ENCODE assay signal across 9 cellular contexts in genomic region chr7:35725280-35725680, GRCh38. TPM values are rescaled to one million over a fixed set of nuclear protein-coding genes. Genes with fewer than 3 reads are reported as not detected.
A peak's percentile ranks its signal among the peaks of the same experiment; 100 is the strongest.
DNase-seq lines count a peak whose midpoint lies in the region; ATAC-seq and TF ChIP-seq lines count a peak whose summit lies in the region.
"Had no signal": no experiment of that assay in that cellular context is flagged by ENCODE, and none has a peak within 500 bp of the region (broad histone marks: within the 10 kb centered on the region; RNA-seq: fewer than 3 reads in every experiment).

No MANE protein-coding gene starts in this region.

- TF ChIP-seq CTCF in lower leg skin (IDR thresholded peaks at IDR 0.05), result no peak

- WGBS in lower leg skin, 2 donors, result 95% methylated on average over 10 of the region's 10 CpGs

- DNase-seq in activated CD8-positive, alpha-beta memory T cell treated with anti-CD3 and anti-CD28 coated beads for 1 hour (ENCODE audit: extremely low read depth in 1 of 2, low read depth in 1 of 2), result peak; percentile 24 to 31
- peak; percentile 8 for DNase-seq in stimulated activated CD4-positive, alpha-beta T cell treated with anti-CD3 and anti-CD28 coated beads, Interleukin-2, amount 100 ng/mL, for 4 hours (ENCODE audit: low read depth)
- DNase-seq in DMS79 (lab: John Stamatoyannopoulos, UW), result no peak
- no peak for DNase-seq in NCI-H524 (lab: John Stamatoyannopoulos, UW)
- no peak for DNase-seq in lower leg skin (ENCODE audit: low spot score in 2 of 2)
- DNase-seq in NCI-H2029 treated with DMSO at 0.1 percent for 48 hours (lab: John Stamatoyannopoulos, UW), result no peak

- ATAC-seq in GM19035 (IDR thresholded peaks at IDR 0.05; ENCODE audit: unreplicated experiment), result peak; percentile 54
- peak; percentile 51 for ATAC-seq in HG03097 (IDR thresholded peaks at IDR 0.05; ENCODE audit: low FRiP score, unreplicated experiment)
- ATAC-seq: gastrocnemius medialis had no signal

- intact Hi-C loops in lower leg skin (cut with DNase I; ENCODE audit: low total_unique reads), result no loop called here

- no peak for TF ChIP-seq POLR2A in lower leg skin (IDR thresholded peaks at IDR 0.05)

- H3K4me3 ChIP-seq in lower leg skin (ENCODE audit: low read depth, poor library complexity, severe bottlenecking), result no peak overlapping the region
- H3K4me3 ChIP-seq: gastrocnemius medialis had no signal

RNA-seq across cellular contexts. Expression of gene HERPUD2, which starts 30.3 kb away (rescaled TPM):
- total RNA-seq in lower leg skin, result 10 to 100 TPM; 24.8 to 44.1 (median 39.3) TPM

Comparison
In these comparisons a context has a peak if more than half of its experiments do, and no peak if none do; other contexts are left out.
1. DNase-seq: peak in activated CD8-positive, alpha-beta memory T cell treated with anti-CD3 and anti-CD28 coated beads for 1 hour (2 of 2) and stimulated activated CD4-positive, alpha-beta T cell treated with anti-CD3 and anti-CD28 coated beads, Interleukin-2, amount 100 ng/mL, for 4 hours (single experiment); none in DMS79 (single experiment), NCI-H524 (0 of 2), lower leg skin (0 of 2) and NCI-H2029 treated with DMSO at 0.1 percent for 48 hours (single experiment).